ENCODE assay signal across 1 cellular context in the genomic region with DNA sequence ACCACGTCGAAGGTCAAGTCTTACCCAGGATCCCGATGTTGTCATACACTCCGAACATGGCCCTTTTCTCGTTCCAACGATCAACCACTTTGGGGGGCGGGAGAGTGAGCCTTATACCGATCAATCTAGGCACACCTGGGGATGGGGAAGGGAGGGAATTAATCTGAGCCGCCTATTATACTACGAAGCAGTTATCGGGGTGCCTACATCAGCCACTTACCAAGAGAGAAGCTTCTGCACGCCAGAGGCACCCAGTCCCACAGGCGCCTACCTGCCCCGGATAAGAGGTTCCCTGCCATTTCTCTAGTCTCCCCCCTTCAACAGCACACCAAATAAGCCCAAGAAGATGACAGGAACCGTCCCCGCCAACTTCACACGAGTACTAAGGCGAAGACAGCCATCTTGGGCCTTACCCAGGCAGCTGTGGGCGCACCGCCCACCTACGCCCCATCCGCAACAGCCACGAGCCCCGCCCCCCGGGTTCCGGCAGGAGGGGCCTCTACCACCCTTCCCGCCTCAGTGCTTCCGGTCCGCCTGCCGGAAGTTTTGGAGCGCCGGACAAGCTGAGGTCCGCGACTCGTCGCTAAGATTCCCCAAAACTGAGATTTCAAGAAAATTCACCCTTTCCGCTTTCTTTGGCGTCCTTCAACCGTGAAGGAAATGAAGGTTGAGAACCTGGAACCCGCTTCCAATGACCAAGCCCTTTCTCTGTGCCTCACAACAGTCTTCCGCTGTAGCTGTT.
TF ChIP-seq lines count a peak whose summit lies in the region.

A gene (minus strand): TSS at position 425 of the 742 bp plus-strand sequence. CDS start 126 bp downstream, at position 299.

TF ChIP-seq in WTC11, 78 proteins besides CTCF, POLR2A, EP300 and RAD21 (continued from another document):
- TF ChIP-seq, protein P1, sequence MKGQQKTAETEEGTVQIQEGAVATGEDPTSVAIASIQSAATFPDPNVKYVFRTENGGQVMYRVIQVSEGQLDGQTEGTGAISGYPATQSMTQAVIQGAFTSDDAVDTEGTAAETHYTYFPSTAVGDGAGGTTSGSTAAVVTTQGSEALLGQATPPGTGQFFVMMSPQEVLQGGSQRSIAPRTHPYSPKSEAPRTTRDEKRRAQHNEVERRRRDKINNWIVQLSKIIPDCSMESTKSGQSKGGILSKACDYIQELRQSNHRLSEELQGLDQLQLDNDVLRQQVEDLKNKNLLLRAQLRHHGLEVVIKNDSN (CRISPR knock-in tag; IDR thresholded peaks at IDR 0.05) = peak; percentile 54; the same call in 1 of the 2 replicates
- TF ChIP-seq GABPB1 (CRISPR knock-in tag; IDR thresholded peaks at IDR 0.05) (peak; percentile 71; the same call in 1 of the 2 replicates), FOXP1 (CRISPR knock-in tag; IDR thresholded peaks at IDR 0.05; ENCODE audit: borderline replicate concordance) (peak; percentile 32; the same call in 1 of the 2 replicates), FOXK1 (CRISPR knock-in tag; IDR thresholded peaks at IDR 0.05) (peak; percentile 97), SMAD3 (CRISPR knock-in tag; IDR thresholded peaks at IDR 0.05; ENCODE audit: borderline replicate concordance) (no peak)
- TF ChIP-seq, protein P2, sequence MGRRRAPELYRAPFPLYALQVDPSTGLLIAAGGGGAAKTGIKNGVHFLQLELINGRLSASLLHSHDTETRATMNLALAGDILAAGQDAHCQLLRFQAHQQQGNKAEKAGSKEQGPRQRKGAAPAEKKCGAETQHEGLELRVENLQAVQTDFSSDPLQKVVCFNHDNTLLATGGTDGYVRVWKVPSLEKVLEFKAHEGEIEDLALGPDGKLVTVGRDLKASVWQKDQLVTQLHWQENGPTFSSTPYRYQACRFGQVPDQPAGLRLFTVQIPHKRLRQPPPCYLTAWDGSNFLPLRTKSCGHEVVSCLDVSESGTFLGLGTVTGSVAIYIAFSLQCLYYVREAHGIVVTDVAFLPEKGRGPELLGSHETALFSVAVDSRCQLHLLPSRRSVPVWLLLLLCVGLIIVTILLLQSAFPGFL (CRISPR knock-in tag; IDR thresholded peaks at IDR 0.05; ENCODE audit: borderline replicate concordance) = no peak
- TF ChIP-seq, protein P3, sequence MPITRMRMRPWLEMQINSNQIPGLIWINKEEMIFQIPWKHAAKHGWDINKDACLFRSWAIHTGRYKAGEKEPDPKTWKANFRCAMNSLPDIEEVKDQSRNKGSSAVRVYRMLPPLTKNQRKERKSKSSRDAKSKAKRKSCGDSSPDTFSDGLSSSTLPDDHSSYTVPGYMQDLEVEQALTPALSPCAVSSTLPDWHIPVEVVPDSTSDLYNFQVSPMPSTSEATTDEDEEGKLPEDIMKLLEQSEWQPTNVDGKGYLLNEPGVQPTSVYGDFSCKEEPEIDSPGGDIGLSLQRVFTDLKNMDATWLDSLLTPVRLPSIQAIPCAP (CRISPR knock-in tag; IDR thresholded peaks at IDR 0.05) = no peak; the same call in 1 of the 2 replicates
